Comparison of ENCODE assay signal across 24 cellular contexts in genomic region chr4:152946460-152946859, GRCh38.
"Had no signal": no experiment of that assay in that cellular context is flagged by ENCODE, and none has a peak within 500 bp of the region (broad histone marks: within the 10 kb centered on the region; RNA-seq: fewer than 3 reads in every experiment).

No MANE protein-coding gene starts in this region.

- H3K9me3 Mint-ChIP-seq: activated naive CD4-positive, alpha-beta T cell treated with anti-CD3 and anti-CD28 coated beads, Interleukin-2, amount 50 U/mL, for 24 hours; activated T-cell treated with anti-CD3 and anti-CD28 coated beads, Interleukin-2, amount 50 U/mL, for 24 hours; activated T-helper 1 cell treated with anti-CD3 and anti-CD28 coated beads, Interleukin-12 subunit alpha, Interleukin-12 subunit beta, Interleukin-2, Interleukin-4 antibody, amounts not matched to agents 30 ng/mL and 10 ng/mL and 1 ng/mL, durations not matched to agents 14 hours and 24 hours and 36 hours; central memory CD8-positive, alpha-beta T cell had no signal

- H3K36me3 Mint-ChIP-seq: activated CD8-positive, alpha-beta memory T cell treated with anti-CD3 and anti-CD28 coated beads, Interleukin-2, amount 10 ng/mL, durations not matched to agents 7 days and 5 days had no signal

- DNase-seq: activated CD4-positive, alpha-beta T cell treated with anti-CD3 and anti-CD28 coated beads for 48 hours; activated CD4-positive, alpha-beta T cell treated with anti-CD3 and anti-CD28 coated beads, Interleukin-2, amount 50 U/mL, for 48 hours; activated CD4-positive, CD25-positive, alpha-beta regulatory T cell treated with anti-CD3 and anti-CD28 coated beads, Interleukin-2, amount 50 U/mL, for 72 hours; activated CD8-positive, alpha-beta memory T cell treated with anti-CD3 and anti-CD28 coated beads, Interleukin-2, amount 10 ng/mL, durations not matched to agents 7 days and 5 days; activated effector memory CD4-positive, alpha-beta T cell treated with Interleukin-2 at 50 U/mL for 16 hours; activated naive CD4-positive, alpha-beta T cell; activated T-cell treated with anti-CD3 and anti-CD28 coated beads, Interleukin-2, amount 50 U/mL, for 24 hours; amniotic stem cell; body of pancreas; MM.1S; NCI-H1105; NCI-H1436; NCI-H187; NCI-H2081; NCI-H526; Peyer's patch; Right ventricle myocardium superior; SJCRH30; SK-N-SH; T-helper 1 cell had no signal

- ATAC-seq: activated CD8-positive, alpha-beta memory T cell treated with anti-CD3 and anti-CD28 coated beads, Interleukin-2, amount 10 ng/mL, durations not matched to agents 7 days and 5 days; body of pancreas had no signal

- H3K4me3 ChIP-seq: ascending aorta, body of pancreas, Peyer's patch, SJCRH30 had no signal

- H3K4me1 Mint-ChIP-seq: activated CD8-positive, alpha-beta memory T cell treated with anti-CD3 and anti-CD28 coated beads, Interleukin-2, amount 10 ng/mL, durations not matched to agents 7 days and 5 days; activated naive CD4-positive, alpha-beta T cell treated with anti-CD3 and anti-CD28 coated beads, Interleukin-2, amount 50 U/mL, for 24 hours; central memory CD8-positive, alpha-beta T cell had no signal

- H3K4me3 Mint-ChIP-seq: activated CD8-positive, alpha-beta memory T cell treated with anti-CD3 and anti-CD28 coated beads, Interleukin-2, amount 10 ng/mL, durations not matched to agents 7 days and 5 days; activated naive CD4-positive, alpha-beta T cell treated with anti-CD3 and anti-CD28 coated beads, Interleukin-2, amount 50 U/mL, for 24 hours; activated T-cell treated with anti-CD3 and anti-CD28 coated beads, Interleukin-2, amount 50 U/mL, for 24 hours; activated T-helper 1 cell treated with anti-CD3 and anti-CD28 coated beads, Interleukin-12 subunit alpha, Interleukin-12 subunit beta, Interleukin-2, Interleukin-4 antibody, amounts not matched to agents 30 ng/mL and 10 ng/mL and 1 ng/mL, durations not matched to agents 14 hours and 24 hours and 36 hours; central memory CD8-positive, alpha-beta T cell had no signal

- H3K27ac Mint-ChIP-seq: activated CD8-positive, alpha-beta memory T cell treated with anti-CD3 and anti-CD28 coated beads, Interleukin-2, amount 10 ng/mL, durations not matched to agents 7 days and 5 days; activated naive CD4-positive, alpha-beta T cell treated with anti-CD3 and anti-CD28 coated beads, Interleukin-2, amount 50 U/mL, for 24 hours; activated T-cell treated with anti-CD3 and anti-CD28 coated beads, Interleukin-2, amount 50 U/mL, for 24 hours; activated T-helper 1 cell treated with anti-CD3 and anti-CD28 coated beads, Interleukin-12 subunit alpha, Interleukin-12 subunit beta, Interleukin-2, Interleukin-4 antibody, amounts not matched to agents 30 ng/mL and 10 ng/mL and 1 ng/mL, durations not matched to agents 14 hours and 24 hours and 36 hours had no signal
